8 cellular contexts compared by ENCODE assay signal in the genomic region with DNA sequence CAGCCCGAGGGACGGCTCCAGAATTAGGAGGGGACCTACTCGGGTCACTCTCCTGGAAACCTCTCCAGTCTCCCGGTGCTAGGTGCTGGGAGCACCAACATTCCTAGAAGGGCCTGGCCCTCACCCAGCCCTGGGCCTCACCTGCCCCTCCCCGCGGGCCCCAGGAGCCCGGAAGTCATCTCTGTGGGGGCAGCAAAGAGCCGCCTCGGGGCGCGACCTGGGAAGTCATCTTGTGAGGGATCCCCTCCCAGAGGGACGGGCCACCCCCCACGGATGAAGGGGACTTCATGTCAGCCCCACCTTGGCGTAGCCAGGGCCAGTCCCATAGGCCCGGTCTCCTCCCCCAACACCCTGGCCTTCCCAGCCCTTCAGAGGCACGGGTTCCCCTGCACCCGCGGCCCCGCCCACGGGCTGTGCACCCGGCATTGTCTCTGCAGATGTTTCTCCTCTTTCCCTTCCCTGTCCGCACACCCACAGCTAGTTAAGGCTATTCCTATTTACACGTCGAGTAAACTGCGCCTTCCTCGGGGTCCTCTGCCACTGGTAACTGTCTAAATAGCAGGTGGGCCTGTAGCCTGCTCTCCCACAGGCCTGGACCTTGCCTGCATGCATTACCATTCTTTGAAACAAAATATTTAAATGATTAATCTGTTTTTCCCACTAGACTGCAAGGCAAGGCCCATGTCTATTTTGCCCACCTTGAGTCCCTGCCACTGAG. TPM values are rescaled to one million over a fixed set of nuclear protein-coding genes. Genes with fewer than 3 reads are reported as not detected.
DNase-seq lines count a peak whose midpoint lies in the region; ATAC-seq, FAIRE-seq and TF ChIP-seq lines count a peak whose summit lies in the region.

No MANE protein-coding gene starts in this region.

- peaks cover 30% of the 10 kb centered on the region for H3K36me3 Mint-ChIP-seq in effector memory CD8-positive, alpha-beta T cell (ENCODE audit: insufficient read depth)

- no peaks in the 10 kb centered on the region for H3K27me3 Mint-ChIP-seq in effector memory CD8-positive, alpha-beta T cell

- TF ChIP-seq POLR2A in GM12892 (IDR thresholded peaks at IDR 0.05; ENCODE audit: low read depth, low read length): no peak
- no peak for TF ChIP-seq POLR2A in thyroid gland (IDR thresholded peaks at IDR 0.05)

- WGBS in thyroid gland, 2 donors: 19 to 33% methylated on average over 15 to 22 of the region's 26 CpGs

- H3K27me3 ChIP-seq in KMS-11 (ENCODE audit: insufficient read depth, low read depth): no peaks in the 10 kb centered on the region
- H3K27me3 ChIP-seq in mononuclear cell (ENCODE audit: insufficient read depth, low read length): no peaks in the 10 kb centered on the region
- no peaks in the 10 kb centered on the region for H3K27me3 ChIP-seq in thyroid gland

- no peak for TF ChIP-seq CTCF in KMS-11 (conservative IDR thresholded peaks at IDR 0.05; ENCODE audit: low read depth, low read length)
- TF ChIP-seq CTCF in thyroid gland (IDR thresholded peaks at IDR 0.05): no peak

- H2AFZ ChIP-seq in KMS-11 (ENCODE audit: low read depth): peak overlapping the region; percentile 93

- H3K4me3 ChIP-seq in KMS-11 (IDR thresholded peaks at IDR 0.05; ENCODE audit: insufficient read depth, low read depth, low read length) (no peak overlapping the region), mononuclear cell (ENCODE audit: low read length) (peak overlapping the region; percentile 95), thyroid gland (replicated peaks in 1 of 3) (peak overlapping the region; percentile 32 to 87 (median 60))

- no peaks in the 10 kb centered on the region for H3K36me3 ChIP-seq in KMS-11 (ENCODE audit: insufficient read depth)
- no peaks in the 10 kb centered on the region for H3K36me3 ChIP-seq in thyroid gland

- peak; percentile 90 for FAIRE-seq in GM12892 (lab: Jason Lieb, UNC)

- DNase-seq in GM12892 (ENCODE audit: insufficient read length) (peak; percentile 36), thyroid gland (peak; percentile 78 to 87), NCI-H187 treated with DMSO at 0.1 percent for 48 hours (lab: John Stamatoyannopoulos, UW) (no peak)
- peak; percentile 24 to 47 for DNase-seq in activated CD4-positive, alpha-beta T cell treated with anti-CD3 and anti-CD28 coated beads for 4 hours
- peak; percentile 27 to 37 (median 31) for DNase-seq in effector memory CD8-positive, alpha-beta T cell

- peaks cover 59 to 60% of the 10 kb centered on the region in 2 donors for H3K4me1 Mint-ChIP-seq in effector memory CD8-positive, alpha-beta T cell (ENCODE audit: low read depth in 2 of 2)

- H4K20me1 ChIP-seq in KMS-11 (ENCODE audit: insufficient read depth): no peaks in the 10 kb centered on the region

- H3K79me2 ChIP-seq in KMS-11 (ENCODE audit: insufficient read depth, low read depth): no peaks in the 10 kb centered on the region

- H3K4me1 ChIP-seq in KMS-11 (ENCODE audit: low read depth, poor library complexity, severe bottlenecking): peaks cover 11% of the 10 kb centered on the region
- H3K4me1 ChIP-seq in mononuclear cell (ENCODE audit: insufficient read depth, low read length): peaks cover 70% of the 10 kb centered on the region
- peaks cover 23 to 25% of the 10 kb centered on the region in 2 donors for H3K4me1 ChIP-seq in thyroid gland

- H3K4me2 ChIP-seq in KMS-11: peak overlapping the region; percentile 92

- no peaks in the 10 kb centered on the region for H3K9me3 Mint-ChIP-seq in effector memory CD8-positive, alpha-beta T cell

- H3K27ac Mint-ChIP-seq in effector memory CD8-positive, alpha-beta T cell: peak overlapping the region; percentile 93 to 94

- peak overlapping the region; percentile 47; the same call in 1 of the 2 replicates for H3K9ac ChIP-seq in KMS-11

- ATAC-seq in GM21737 (IDR thresholded peaks at IDR 0.05; ENCODE audit: unreplicated experiment): peak; percentile 41
- peak; percentile 16 for ATAC-seq in effector memory CD8-positive, alpha-beta T cell (replicated peaks)

- peak overlapping the region; percentile 81 to 83 for H3K4me3 Mint-ChIP-seq in effector memory CD8-positive, alpha-beta T cell

- H3K9me3 ChIP-seq in mononuclear cell (ENCODE audit: low read depth, low read length) (no peaks in the 10 kb centered on the region), thyroid gland (no peaks in the 10 kb centered on the region)

- H3K27ac ChIP-seq in KMS-11: no peak overlapping the region
- peak overlapping the region; percentile 94 to 99 (median 97) for H3K27ac ChIP-seq in thyroid gland

- intact Hi-C loops in thyroid gland (cut with DNase I): no loop called here

RNA-seq across cellular contexts. Expression of gene RNASET2, which starts 0.9 kb away (rescaled TPM):
- 158 TPM for polyA plus RNA-seq in GM12892 (2012; ENCODE audit: missing spikeins)
- total RNA-seq in mononuclear cell (178 TPM), thyroid gland (100 to 1,000 TPM in 2 of 4 donors, 10 to 100 TPM in 2; 51.6 to 138 (median 109) TPM)

RNA-seq across cellular contexts. Expression of gene CEP43, which starts 42.0 kb away (rescaled TPM):
- 19.0 TPM for polyA plus RNA-seq in GM12892 (2012; ENCODE audit: missing spikeins)
- total RNA-seq in mononuclear cell (12.6 TPM), thyroid gland (10 to 100 TPM; 30.0 to 39.9 (median 33.8) TPM)
